15 cellular contexts compared by ENCODE assay signal in genomic region chr3:186824430-186825139, GRCh38. TPM values are rescaled to one million over a fixed set of nuclear protein-coding genes. Genes with fewer than 3 reads are reported as not detected.
DNase-seq lines count a peak whose midpoint lies in the region; ATAC-seq and TF ChIP-seq lines count a peak whose summit lies in the region.
"Had no signal": no experiment of that assay in that cellular context is flagged by ENCODE, and none has a peak within 500 bp of the region (broad histone marks: within the 10 kb centered on the region; RNA-seq: fewer than 3 reads in every experiment).

No MANE protein-coding gene starts in this region.

- H3K27ac Mint-ChIP-seq in dendritic cell treated with granulocyte-macrophage colony-stimulating factor and Interleukin-4, amounts not matched to agents 40 ng/mL and 50 ng/mL, for 4 days = peak overlapping the region; percentile 96
- peak overlapping the region; percentile 27 for H3K27ac Mint-ChIP-seq in osteocyte (ENCODE audit: unreplicated experiment)
- H3K27ac Mint-ChIP-seq: activated CD8-positive, alpha-beta memory T cell treated with anti-CD3 and anti-CD28 coated beads, Interleukin-2, amount 10 ng/mL, durations not matched to agents 7 days and 5 days had no signal

- H3K27me3 ChIP-seq in brain microvascular endothelial cell (replicated peaks) = peaks cover 10% of the 10 kb centered on the region

- H3K36me3 Mint-ChIP-seq in dendritic cell treated with granulocyte-macrophage colony-stimulating factor and Interleukin-4, amounts not matched to agents 40 ng/mL and 50 ng/mL, for 4 days (ENCODE audit: low read depth) = peaks cover 61% of the 10 kb centered on the region
- H3K36me3 Mint-ChIP-seq in osteocyte (ENCODE audit: unreplicated experiment) = no peaks in the 10 kb centered on the region
- H3K36me3 Mint-ChIP-seq: activated CD8-positive, alpha-beta memory T cell treated with anti-CD3 and anti-CD28 coated beads, Interleukin-2, amount 10 ng/mL, durations not matched to agents 7 days and 5 days had no signal

- no peaks in the 10 kb centered on the region for H3K9me3 Mint-ChIP-seq in dendritic cell treated with granulocyte-macrophage colony-stimulating factor and Interleukin-4, amounts not matched to agents 40 ng/mL and 50 ng/mL, for 4 days
- H3K9me3 Mint-ChIP-seq in osteocyte (ENCODE audit: unreplicated experiment) = no peaks in the 10 kb centered on the region

- peaks cover 33% of the 10 kb centered on the region for H3K27me3 Mint-ChIP-seq in dendritic cell treated with granulocyte-macrophage colony-stimulating factor and Interleukin-4, amounts not matched to agents 40 ng/mL and 50 ng/mL, for 4 days
- H3K27me3 Mint-ChIP-seq in osteocyte (ENCODE audit: unreplicated experiment) = peaks cover 13% of the 10 kb centered on the region

- peak; percentile 35 for DNase-seq in DMS 273 (lab: John Stamatoyannopoulos, UW; ENCODE audit: unreplicated experiment)
- no peak for DNase-seq in DMS 273 treated with DMSO at 0.1 percent for 48 hours (lab: John Stamatoyannopoulos, UW)
- peak; percentile 67 for DNase-seq in NCI-H2081 treated with DMSO at 0.1 percent for 48 hours (lab: John Stamatoyannopoulos, UW)
- no peak for DNase-seq in osteocyte (ENCODE audit: extremely low spot score, unreplicated experiment)
- no peak for DNase-seq in HK-2 (ENCODE audit: unreplicated experiment)
- DNase-seq in brain microvascular endothelial cell = no peak
- DNase-seq: activated CD8-positive, alpha-beta memory T cell treated with anti-CD3 and anti-CD28 coated beads, Interleukin-2, amount 10 ng/mL, durations not matched to agents 7 days and 5 days; tibial artery had no signal

- in situ Hi-C loops in brain microvascular endothelial cell (cut with HindIII; ENCODE audit: low pct_ligation_motif_present, low sequenced_read_pairs) = loop anchor here (25.0 kb wide), 1 partner anchor 212 kb away; the partner anchor contains the start of gene AHSG

- no peak for ATAC-seq in HG02852 (IDR thresholded peaks at IDR 0.05; ENCODE audit: unreplicated experiment)

- TF ChIP-seq CTCF in osteocyte (IDR thresholded peaks at IDR 0.05) = no peak
- no peak for TF ChIP-seq CTCF in brain microvascular endothelial cell (IDR thresholded peaks at IDR 0.05; ENCODE audit: low read depth, low read length, missing control alignments)

- no peak overlapping the region for H3K27ac ChIP-seq in brain microvascular endothelial cell
- H3K27ac ChIP-seq: 22Rv1, epithelial cell of prostate, neutrophil, tibial artery had no signal

- H3K4me3 ChIP-seq in brain microvascular endothelial cell (ENCODE audit: low read depth, low read length) = no peak overlapping the region
- H3K4me3 ChIP-seq: tibial artery had no signal

- intact Hi-C loops in dendritic cell treated with granulocyte-macrophage colony-stimulating factor and Interleukin-4, amounts not matched to agents 40 ng/mL and 50 ng/mL, for 4 days (cut with micrococcal nuclease) = loop anchor here (2.0 to 5.0 kb wide), 2 partner anchors 18 to 37 kb away; partner anchors contain the start of gene RFC4

- peak overlapping the region; percentile 96 for H3K4me3 Mint-ChIP-seq in dendritic cell treated with granulocyte-macrophage colony-stimulating factor and Interleukin-4, amounts not matched to agents 40 ng/mL and 50 ng/mL, for 4 days
- H3K4me3 Mint-ChIP-seq in osteocyte (ENCODE audit: unreplicated experiment) = peak overlapping the region; percentile 35

- H3K4me1 Mint-ChIP-seq in dendritic cell treated with granulocyte-macrophage colony-stimulating factor and Interleukin-4, amounts not matched to agents 40 ng/mL and 50 ng/mL, for 4 days (ENCODE audit: low read depth) = peaks cover 50% of the 10 kb centered on the region
- H3K4me1 Mint-ChIP-seq in osteocyte (ENCODE audit: unreplicated experiment) = peaks cover 52% of the 10 kb centered on the region

- no peaks in the 10 kb centered on the region for H3K36me3 ChIP-seq in brain microvascular endothelial cell (replicated peaks)
- H3K36me3 ChIP-seq: neutrophil, tibial artery had no signal

RNA-seq across cellular contexts. Expression of gene ADIPOQ, which starts 17.9 kb away (rescaled TPM):
- not detected in 2 replicates for total RNA-seq in osteocyte
- total RNA-seq: activated CD8-positive, alpha-beta memory T cell treated with anti-CD3 and anti-CD28 coated beads, Interleukin-2, amount 10 ng/mL, durations not matched to agents 7 days and 5 days; LHCN-M2; T-helper 1 cell treated with Interleukin-12 subunit alpha and Interleukin-12 subunit beta and Interleukin-4 antibody, amounts not matched to agents 30 ng/mL and 1 ng/mL, for 36 hours had no signal

RNA-seq across cellular contexts. Expression of gene RFC4, which starts 18.3 kb away (rescaled TPM):
- total RNA-seq in osteocyte = 17.2 and 18.1 TPM in 2 replicates

RNA-seq across cellular contexts. Expression of gene EIF4A2, which starts 41.2 kb away (rescaled TPM):
- total RNA-seq in osteocyte = 356 and 408 TPM in 2 replicates

Comparison
In these comparisons a context has a peak if more than half of its experiments do, and no peak if none do; other contexts are left out.
1. DNase-seq: peak in DMS 273 (single experiment) and NCI-H2081 treated with DMSO at 0.1 percent for 48 hours (single experiment); none in DMS 273 treated with DMSO at 0.1 percent for 48 hours (single experiment), osteocyte (single experiment), HK-2 (single experiment) and brain microvascular endothelial cell (single experiment).